In the genomic region with DNA sequence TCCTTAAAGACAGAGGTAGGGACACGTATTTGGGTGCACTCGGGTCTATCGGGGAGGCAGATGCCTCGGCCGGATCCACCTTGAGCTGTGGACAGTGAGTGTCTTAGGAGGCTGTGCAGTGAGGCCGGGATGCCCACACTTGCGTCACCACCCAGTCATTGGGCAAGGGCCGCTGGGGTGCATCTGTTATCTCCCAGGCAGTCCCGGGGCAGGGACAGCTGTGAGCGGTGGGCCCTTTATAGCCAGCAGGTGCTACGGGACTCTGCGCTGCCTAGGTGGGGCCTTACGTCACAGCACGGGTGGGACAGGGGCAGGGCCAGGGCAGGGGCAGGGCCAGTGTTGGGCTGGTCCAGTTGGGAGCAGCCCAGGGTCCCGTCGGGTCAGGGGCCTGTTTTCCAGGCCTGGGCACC, we compare ENCODE assay signal across 25 cellular contexts. TPM values are rescaled to one million over a fixed set of nuclear protein-coding genes. Genes with fewer than 3 reads are reported as not detected.
DNase-seq lines count a peak whose midpoint lies in the region; ATAC-seq, FAIRE-seq and TF ChIP-seq lines count a peak whose summit lies in the region.
"Had no signal": no experiment of that assay in that cellular context is flagged by ENCODE, and none has a peak within 500 bp of the region (broad histone marks: within the 10 kb centered on the region; RNA-seq: fewer than 3 reads in every experiment).

No MANE protein-coding gene starts in this region.

- in situ Hi-C loops in HAP-1 (cut with MboI; ENCODE audit: low sequenced_read_pairs) = no loop called here

- H3K23me2 ChIP-seq in H1 (ENCODE audit: low read depth, low read length) = peaks cover 3% of the 10 kb centered on the region; the same call in 1 of the 2 replicates

- H2AFZ ChIP-seq in H1 (ENCODE audit: low read length) = no peak overlapping the region

- peak overlapping the region; percentile 68; the same call in 1 of the 2 replicates for H2BK12ac ChIP-seq in H1 (ENCODE audit: low read depth, low read length)

- no peak overlapping the region for H4K5ac ChIP-seq in H1 (ENCODE audit: insufficient read length, low read depth, low read length)

- TF ChIP-seq CTCF in H1 (IDR thresholded peaks at IDR 0.05; ENCODE audit: control extremely low read depth in 1 of 3, insufficient read depth in 1 of 3, low read depth in 1 of 3, low read length in 3 of 3) = no peak

- no peak overlapping the region for H3K9ac ChIP-seq in H1 (replicated peaks in 1 of 4; ENCODE audit: extremely low read depth in 1 of 4, low read depth in 3 of 4, low read length in 3 of 4)

- WGBS in H1 (ENCODE audit: extremely low coverage in 1 of 2, insufficient coverage in 1 of 2, insufficient read length in 1 of 2, insufficient replicate concordance in 2 of 2, low coverage in 1 of 2, low lambda C conversion rate in 2 of 2, missing lambda C conversion rate in 1 of 2), 2 experiments = 89% methylated on average over 16 of the region's 16 CpGs; no CpG with 5 or more reads in 1 of the 2 experiments
- 27 to 62% (median 51%) methylated on average over 16 of the region's 16 CpGs for WGBS in small intestine, 3 donors

- 0 out of 2 replicates have a peak overlapping the region, but pooled peaks have one; percentile 60 for H2BK5ac ChIP-seq in H1 (ENCODE audit: low read depth, low read length)

- no peak for TF ChIP-seq POLR2A in H1 (IDR thresholded peaks at IDR 0.05; ENCODE audit: control extremely low read depth in 1 of 2, low read depth in 2 of 2, low read length in 2 of 2)

- H3K9me3 ChIP-seq in H1 (ENCODE audit: insufficient read depth in 2 of 2, low read depth in 1 of 2, low read length in 1 of 2) (no peaks in the 10 kb centered on the region), small intestine (ENCODE audit: control insufficient read depth, low read depth) (no peaks in the 10 kb centered on the region), HAP-1 (no peaks in the 10 kb centered on the region)
- H3K9me3 ChIP-seq: Peyer's patch had no signal

- no peak overlapping the region for H3K56ac ChIP-seq in H1 (replicated peaks; ENCODE audit: insufficient read length, low read depth, low read length)

- no peak for TF ChIP-seq RAD21 in H1 (IDR thresholded peaks at IDR 0.05 in 1 of 2, conservative IDR thresholded peaks at IDR 0.05 in 1 of 2; ENCODE audit: low read depth in 2 of 2, low read length in 2 of 2)

- DNase-seq in Right ventricle myocardium inferior (ENCODE audit: missing footprints) = peak; percentile 63
- no peak for DNase-seq in left ventricle myocardium superior
- peak; percentile 16 for DNase-seq in LHCN-M2 (ENCODE audit: low read depth)
- no peak for DNase-seq in H1 (ENCODE audit: low read depth in 1 of 2, low spot score in 2 of 2)
- DNase-seq in small intestine = peak; percentile 10
- DNase-seq in HAP-1 (ENCODE audit: low spot score in 2 of 2) = no peak
- no peak for DNase-seq in sciatic nerve (ENCODE audit: low spot score)
- DNase-seq in cerebellum (ENCODE audit: low spot score) = no peak
- DNase-seq: 8988T; CD8-positive, alpha-beta memory T cell; GDM1; GOT3; Kasumi-1; MM.1S; NCI-H1105; NCI-H2029 treated with DMSO at 0.1 percent for 48 hours; NCI-H2171; NCI-H345; NCI-H524 treated with DMSO at 0.1 percent for 48 hours; NCI-H82; Peyer's patch had no signal

- H2BK20ac ChIP-seq in H1 (ENCODE audit: low read length) = no peak overlapping the region

- no peak overlapping the region for H4K91ac ChIP-seq in H1 (replicated peaks; ENCODE audit: insufficient read length, low read length)

- H3K79me2 ChIP-seq in H1 (ENCODE audit: control insufficient read depth in 1 of 2, insufficient read depth in 2 of 2, low read length in 2 of 2) = no peaks in the 10 kb centered on the region

- TF ChIP-seq EP300 in H1 (IDR thresholded peaks at IDR 0.05; ENCODE audit: borderline replicate concordance in 1 of 2, low read depth in 2 of 2, low read length in 2 of 2) = no peak

- ATAC-seq in Right ventricle myocardium inferior (no peak), left ventricle myocardium superior (no peak), sciatic nerve (no peak)

- H3K79me1 ChIP-seq in H1 (ENCODE audit: low read depth, low read length) = no peaks in the 10 kb centered on the region; the same call in 1 of the 2 replicates

- H3K18ac ChIP-seq in H1 (ENCODE audit: extremely low read depth, low read length) = no peak overlapping the region

- H2AK5ac ChIP-seq in H1 (ENCODE audit: low read depth, low read length) = peak overlapping the region; percentile 53; the same call in 1 of the 2 replicates

- POLR2A ChIA-PET in H1 (lab: Charles Lee; ENCODE audit: partially characterized antibody) = interaction anchor here (1.1 to 3.7 kb wide), 6 partner anchors 10 to 365 kb away, joined by 3 to 26 read pairs (median 4); a partner anchor contains a TSS

- H3K4ac ChIP-seq in H1 (replicated peaks; ENCODE audit: insufficient read length, low read depth, low read length) = no peak overlapping the region

- H4K20me1 ChIP-seq in H1 (replicated peaks in 1 of 2; ENCODE audit: control insufficient read depth in 1 of 2, insufficient read depth in 2 of 2, low read length in 2 of 2) = peaks cover 0 to 8% of the 10 kb centered on the region in 2 experiments

- intact Hi-C loops in Right ventricle myocardium inferior (cut with DNase I) (no loop called here), left ventricle myocardium superior (cut with micrococcal nuclease) (no loop called here), sciatic nerve (cut with DNase I) (no loop called here)

- no peak overlapping the region for H2BK120ac ChIP-seq in H1 (replicated peaks; ENCODE audit: low read depth, low read length)

- H3K27me3 ChIP-seq in H1 (replicated peaks in 1 of 4; ENCODE audit: control insufficient read depth in 3 of 4, extremely low read depth in 1 of 4, insufficient read depth in 3 of 4, low read length in 3 of 4) (peaks cover 0 to 9% (median 0%) of the 10 kb centered on the region in 4 experiments; a peak in 2 of 7 replicates), small intestine (ENCODE audit: control insufficient read depth in 2 of 2, insufficient read depth in 2 of 2, low read length in 2 of 2) (peaks cover 0 to 10% of the 10 kb centered on the region in 2 donors), HAP-1 (ENCODE audit: low read depth) (peaks cover 24% of the 10 kb centered on the region)

- H3K4me3 ChIP-seq in H1 (ENCODE audit: extremely low read depth in 1 of 4, insufficient read depth in 2 of 4, low read depth in 3 of 4, low read length in 4 of 4) (no peak overlapping the region), small intestine (ENCODE audit: low read depth in 1 of 2, low read length in 2 of 2) (no peak overlapping the region), HAP-1 (no peak overlapping the region)
- H3K4me3 ChIP-seq: Peyer's patch had no signal

- H2BK15ac ChIP-seq in H1 (ENCODE audit: low read length) = no peak overlapping the region

- H3K23ac ChIP-seq in H1 (ENCODE audit: insufficient read length) = no peak overlapping the region

- H3K4me1 ChIP-seq in H1 (replicated peaks in 1 of 4; ENCODE audit: control insufficient read depth in 3 of 4, insufficient read depth in 4 of 4, low read length in 3 of 4) = peaks cover 0 to 33% (median 26%) of the 10 kb centered on the region in 4 experiments; a peak in 6 of 7 replicates
- no peaks in the 10 kb centered on the region for H3K4me1 ChIP-seq in small intestine (ENCODE audit: control insufficient read depth in 2 of 2, insufficient read depth in 1 of 2, low read depth in 1 of 2, low read length in 1 of 2)
- H3K4me1 ChIP-seq in HAP-1 = no peaks in the 10 kb centered on the region; the same call in 1 of the 2 replicates

- H3K14ac ChIP-seq in H1 (ENCODE audit: insufficient read length) = no peak overlapping the region

- no peak overlapping the region for H4K8ac ChIP-seq in H1 (ENCODE audit: extremely low read depth, insufficient read depth, low read length)

- H3K27ac ChIP-seq in H1 (ENCODE audit: low read depth, low read length) = no peak overlapping the region
- no peak overlapping the region for H3K27ac ChIP-seq in small intestine (ENCODE audit: low read depth in 1 of 2, low read length in 1 of 2)
- H3K27ac ChIP-seq: C4-2B, Peyer's patch had no signal

- H3K4me2 ChIP-seq in H1 (ENCODE audit: insufficient read depth in 1 of 2, low read depth in 2 of 2, low read length in 2 of 2) = no peak overlapping the region

- H3K36me3 ChIP-seq in H1 (ENCODE audit: control insufficient read depth in 2 of 4, insufficient read depth in 4 of 4, low read length in 3 of 4) (peaks cover 0 to 16% (median 5%) of the 10 kb centered on the region in 4 experiments; a peak in 4 of 8 replicates), small intestine (ENCODE audit: control insufficient read depth in 2 of 2, insufficient read depth in 2 of 2, low read length in 2 of 2) (no peaks in the 10 kb centered on the region), HAP-1 (replicated peaks) (peaks cover 8% of the 10 kb centered on the region)

- CTCF ChIA-PET in H1 (lab: Charles Lee; ENCODE audit: partially characterized antibody) = interaction anchor here (0.8 to 9.9 kb wide), 22 partner anchors 11 to 530 kb away, joined by 3 to 81 read pairs (median 6); a partner anchor contains a TSS

- FAIRE-seq in H1 (lab: Jason Lieb, UNC) = no peak
- no peak for FAIRE-seq in small intestine (lab: Jason Lieb, UNC)
- FAIRE-seq: D721Med had no signal

RNA-seq across cellular contexts. Expression of a gene that starts 0.7 kb away (rescaled TPM):
- total RNA-seq in Right ventricle myocardium inferior (not detected), left ventricle myocardium superior (not detected), LHCN-M2 (2014; rRNA removed) (0.06 TPM in 1 of 2 replicates, not detected in the other), sciatic nerve (0.22 TPM), cerebellum (2.7 TPM)
- not detected for polyA plus RNA-seq in LHCN-M2 (2012)
- total RNA-seq in H1 (2021; fragmentation: NEBNext Ultra II Directional; extraction: Animal tissue kit (Norgen Biotek cat#: 25700)) = 0.17 and 0.19 TPM in 2 replicates
- polyA plus RNA-seq in H1 (2011; rRNA removed) (0.21 and 0.61 TPM in 2 replicates), small intestine (under 1 TPM in 1 of 3 donors, not detected in 2; 0.09 TPM)
- polyA plus RNA-seq in H1 (2011; cell fraction: cytosol; rRNA removed) = 0.41 TPM
- polyA plus RNA-seq in H1 (2011; cell fraction: nucleus; rRNA removed) = 5.9 TPM
- 0.08 to 1.0 TPM (median 0.66 TPM) in 4 replicates for polyA plus RNA-seq in H1 (2012, experiment 1 of 2)
- polyA plus RNA-seq in H1 (2012, experiment 2 of 2) = 0.07 TPM
- polyA plus RNA-seq in H1 (2013, experiment 1 of 2) = 0.06 TPM
- polyA plus RNA-seq in H1 (2013, experiment 2 of 2) = 0.06 TPM
- polyA minus RNA-seq in H1 (2011; rRNA and poly(A)+ RNA removed) = 0.07 and 0.09 TPM in 2 replicates
- 0.37 TPM for polyA minus RNA-seq in H1 (2011; cell fraction: cytosol; rRNA and poly(A)+ RNA removed)
- polyA minus RNA-seq in H1 (2011; cell fraction: nucleus; rRNA and poly(A)+ RNA removed) = 1.9 TPM
- total RNA-seq: Peyer's patch, SK-MEL-5 had no signal
- polyA plus RNA-seq: CD8-positive, alpha-beta memory T cell had no signal

RNA-seq across cellular contexts. Expression of a gene that starts 19.7 kb away (rescaled TPM):
- 28.8 TPM for total RNA-seq in Right ventricle myocardium inferior
- 30.9 TPM for total RNA-seq in left ventricle myocardium superior
- 61.8 and 62.5 TPM in 2 replicates for total RNA-seq in LHCN-M2 (2014; rRNA removed)
- polyA plus RNA-seq in LHCN-M2 (2012) = 54.8 TPM
- 93.0 and 100 TPM in 2 replicates for total RNA-seq in H1 (2021; fragmentation: NEBNext Ultra II Directional; extraction: Animal tissue kit (Norgen Biotek cat#: 25700))
- polyA plus RNA-seq in H1 (2011; rRNA removed) = 93.7 and 136 TPM in 2 replicates
- polyA plus RNA-seq in H1 (2011; cell fraction: cytosol; rRNA removed) = 110 TPM
- polyA plus RNA-seq in H1 (2011; cell fraction: nucleus; rRNA removed) = 723 TPM
- polyA plus RNA-seq in H1 (2012, experiment 1 of 2) = 84.2 to 119 TPM (median 111 TPM) in 4 replicates
- polyA plus RNA-seq in H1 (2012, experiment 2 of 2) = 65.8 TPM
- 59.7 TPM for polyA plus RNA-seq in H1 (2013, experiment 1 of 2)
- 49.0 TPM for polyA plus RNA-seq in H1 (2013, experiment 2 of 2)
- 37.5 and 49.1 TPM in 2 replicates for polyA minus RNA-seq in H1 (2011; rRNA and poly(A)+ RNA removed)
- polyA minus RNA-seq in H1 (2011; cell fraction: cytosol; rRNA and poly(A)+ RNA removed) = 44.3 TPM
- polyA minus RNA-seq in H1 (2011; cell fraction: nucleus; rRNA and poly(A)+ RNA removed) = 123 TPM
- polyA plus RNA-seq in small intestine = 100 to 1,000 TPM in 1 of 3 donors, 10 to 100 TPM in 2; 75.8 to 117 (median 84.8) TPM
- total RNA-seq in sciatic nerve = 81.6 TPM
- 32.5 TPM for total RNA-seq in cerebellum

RNA-seq across cellular contexts. Expression of a gene that starts 38.0 kb away (rescaled TPM):
- total RNA-seq in Right ventricle myocardium inferior (not detected), left ventricle myocardium superior (not detected), LHCN-M2 (2014; rRNA removed) (not detected in 2 replicates), sciatic nerve (3.0 TPM), cerebellum (35.0 TPM)
- not detected for polyA plus RNA-seq in LHCN-M2 (2012)
- 6.6 and 6.9 TPM in 2 replicates for total RNA-seq in H1 (2021; fragmentation: NEBNext Ultra II Directional; extraction: Animal tissue kit (Norgen Biotek cat#: 25700))
- polyA plus RNA-seq in H1 (2011; rRNA removed) (17.0 and 21.9 TPM in 2 replicates), small intestine (under 1 TPM in 1 of 3 donors, not detected in 2; 0.51 TPM)
- polyA plus RNA-seq in H1 (2011; cell fraction: cytosol; rRNA removed) = 13.2 TPM
- polyA plus RNA-seq in H1 (2011; cell fraction: nucleus; rRNA removed) = 27.5 TPM
- polyA plus RNA-seq in H1 (2012, experiment 1 of 2) = 4.5 to 10.2 TPM (median 8.1 TPM) in 4 replicates
- 6.7 TPM for polyA plus RNA-seq in H1 (2012, experiment 2 of 2)
- 8.1 TPM for polyA plus RNA-seq in H1 (2013, experiment 1 of 2)
- polyA plus RNA-seq in H1 (2013, experiment 2 of 2) = 5.9 TPM
- 5.3 and 5.5 TPM in 2 replicates for polyA minus RNA-seq in H1 (2011; rRNA and poly(A)+ RNA removed)
- polyA minus RNA-seq in H1 (2011; cell fraction: cytosol; rRNA and poly(A)+ RNA removed) = 4.3 TPM
- 7.0 TPM for polyA minus RNA-seq in H1 (2011; cell fraction: nucleus; rRNA and poly(A)+ RNA removed)
- total RNA-seq: CD8-positive, alpha-beta memory T cell; OCI-LY7; Peyer's patch; SK-MEL-5 had no signal
- polyA plus RNA-seq: CD8-positive, alpha-beta memory T cell had no signal

RNA-seq across cellular contexts. Expression of a gene that starts 56.6 kb away (rescaled TPM):
- total RNA-seq in Right ventricle myocardium inferior (not detected), left ventricle myocardium superior (not detected), LHCN-M2 (2014; rRNA removed) (not detected in 2 replicates), sciatic nerve (26.0 TPM), cerebellum (not detected)
- not detected for polyA plus RNA-seq in LHCN-M2 (2012)
- 0.41 TPM in 1 of 2 replicates, not detected in the other for total RNA-seq in H1 (2021; fragmentation: NEBNext Ultra II Directional; extraction: Animal tissue kit (Norgen Biotek cat#: 25700))
- polyA plus RNA-seq in H1 (2011; rRNA removed) (0.11 and 0.16 TPM in 2 replicates), small intestine (under 1 TPM in 1 of 3 donors, not detected in 2; 0.13 TPM)
- 0.16 TPM for polyA plus RNA-seq in H1 (2011; cell fraction: cytosol; rRNA removed)
- 0.77 TPM for polyA plus RNA-seq in H1 (2011; cell fraction: nucleus; rRNA removed)
- polyA plus RNA-seq in H1 (2012, experiment 1 of 2) = 0.19 TPM in 1 of 4 replicates, not detected in the others
- polyA plus RNA-seq in H1 (2012, experiment 2 of 2) = not detected
- polyA plus RNA-seq in H1 (2013, experiment 1 of 2) = 0.06 TPM
- 0.06 TPM for polyA plus RNA-seq in H1 (2013, experiment 2 of 2)
- polyA minus RNA-seq in H1 (2011; rRNA and poly(A)+ RNA removed) = not detected in 2 replicates
- polyA minus RNA-seq in H1 (2011; cell fraction: cytosol; rRNA and poly(A)+ RNA removed) = not detected
- polyA minus RNA-seq in H1 (2011; cell fraction: nucleus; rRNA and poly(A)+ RNA removed) = not detected
- total RNA-seq: CD8-positive, alpha-beta memory T cell; Peyer's patch had no signal
- polyA plus RNA-seq: CD8-positive, alpha-beta memory T cell had no signal

Comparison
In these comparisons a context has a peak if more than half of its experiments do, and no peak if none do; other contexts are left out.
1. DNase-seq: peak in Right ventricle myocardium inferior (single experiment), LHCN-M2 (single experiment) and small intestine (single experiment); none in left ventricle myocardium superior (single experiment), H1 (0 of 2), HAP-1 (0 of 2), sciatic nerve (single experiment) and cerebellum (single experiment).